ENCODE assay signal across 1 cellular context in the genomic region with DNA sequence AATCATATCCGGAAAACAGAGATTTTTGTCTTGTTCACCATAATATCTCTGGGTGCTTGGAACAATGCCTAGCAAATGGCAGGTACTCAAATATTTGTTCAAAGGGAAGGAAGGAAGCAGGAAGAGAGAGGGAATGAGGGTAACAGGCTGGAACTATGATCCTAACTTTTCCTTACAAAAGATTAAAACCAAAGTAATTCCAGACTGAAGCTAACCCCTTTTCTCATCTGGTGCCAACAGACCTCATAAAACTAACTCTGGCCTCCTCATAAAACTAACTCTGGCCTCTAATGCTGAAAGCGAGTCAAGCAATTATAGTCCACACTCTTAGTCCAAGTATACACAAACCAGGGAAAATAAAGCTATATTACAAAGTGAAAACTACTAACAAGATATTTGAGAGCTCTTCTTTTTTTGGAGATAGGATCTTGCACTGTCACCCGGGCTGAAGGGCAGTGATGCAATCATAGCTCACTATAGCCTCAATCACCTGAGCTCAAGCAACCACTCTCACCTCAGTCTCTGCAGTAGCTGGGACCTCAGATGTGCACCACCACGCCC.
TF ChIP-seq lines count a peak whose summit lies in the region.

No MANE protein-coding gene starts in this region.

TF ChIP-seq in HepG2, 621 proteins besides CTCF, POLR2A, EP300 and RAD21 (continued from another document and continues in another):
- TF ChIP-seq, protein P1, sequence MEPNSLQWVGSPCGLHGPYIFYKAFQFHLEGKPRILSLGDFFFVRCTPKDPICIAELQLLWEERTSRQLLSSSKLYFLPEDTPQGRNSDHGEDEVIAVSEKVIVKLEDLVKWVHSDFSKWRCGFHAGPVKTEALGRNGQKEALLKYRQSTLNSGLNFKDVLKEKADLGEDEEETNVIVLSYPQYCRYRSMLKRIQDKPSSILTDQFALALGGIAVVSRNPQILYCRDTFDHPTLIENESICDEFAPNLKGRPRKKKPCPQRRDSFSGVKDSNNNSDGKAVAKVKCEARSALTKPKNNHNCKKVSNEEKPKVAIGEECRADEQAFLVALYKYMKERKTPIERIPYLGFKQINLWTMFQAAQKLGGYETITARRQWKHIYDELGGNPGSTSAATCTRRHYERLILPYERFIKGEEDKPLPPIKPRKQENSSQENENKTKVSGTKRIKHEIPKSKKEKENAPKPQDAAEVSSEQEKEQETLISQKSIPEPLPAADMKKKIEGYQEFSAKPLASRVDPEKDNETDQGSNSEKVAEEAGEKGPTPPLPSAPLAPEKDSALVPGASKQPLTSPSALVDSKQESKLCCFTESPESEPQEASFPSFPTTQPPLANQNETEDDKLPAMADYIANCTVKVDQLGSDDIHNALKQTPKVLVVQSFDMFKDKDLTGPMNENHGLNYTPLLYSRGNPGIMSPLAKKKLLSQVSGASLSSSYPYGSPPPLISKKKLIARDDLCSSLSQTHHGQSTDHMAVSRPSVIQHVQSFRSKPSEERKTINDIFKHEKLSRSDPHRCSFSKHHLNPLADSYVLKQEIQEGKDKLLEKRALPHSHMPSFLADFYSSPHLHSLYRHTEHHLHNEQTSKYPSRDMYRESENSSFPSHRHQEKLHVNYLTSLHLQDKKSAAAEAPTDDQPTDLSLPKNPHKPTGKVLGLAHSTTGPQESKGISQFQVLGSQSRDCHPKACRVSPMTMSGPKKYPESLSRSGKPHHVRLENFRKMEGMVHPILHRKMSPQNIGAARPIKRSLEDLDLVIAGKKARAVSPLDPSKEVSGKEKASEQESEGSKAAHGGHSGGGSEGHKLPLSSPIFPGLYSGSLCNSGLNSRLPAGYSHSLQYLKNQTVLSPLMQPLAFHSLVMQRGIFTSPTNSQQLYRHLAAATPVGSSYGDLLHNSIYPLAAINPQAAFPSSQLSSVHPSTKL (CRISPR knock-in tag; IDR thresholded peaks at IDR 0.05), result peak; percentile 2; the same call in 1 of the 2 replicates
- TF ChIP-seq ZNF33A (CRISPR knock-in tag; IDR thresholded peaks at IDR 0.05; ENCODE audit: borderline replicate concordance), result no peak
- no peak for TF ChIP-seq RBM39 (IDR thresholded peaks at IDR 0.05; ENCODE audit: low read depth, low read length, poor library complexity, severe bottlenecking)
- no peak for TF ChIP-seq SOX6 (IDR thresholded peaks at IDR 0.05)
- TF ChIP-seq SOX6 (CRISPR knock-in tag; IDR thresholded peaks at IDR 0.05), result peak; percentile 52
- no peak for TF ChIP-seq SETDB1 (CRISPR knock-in tag; IDR thresholded peaks at IDR 0.05; ENCODE audit: borderline replicate concordance)
- TF ChIP-seq, protein P2, sequence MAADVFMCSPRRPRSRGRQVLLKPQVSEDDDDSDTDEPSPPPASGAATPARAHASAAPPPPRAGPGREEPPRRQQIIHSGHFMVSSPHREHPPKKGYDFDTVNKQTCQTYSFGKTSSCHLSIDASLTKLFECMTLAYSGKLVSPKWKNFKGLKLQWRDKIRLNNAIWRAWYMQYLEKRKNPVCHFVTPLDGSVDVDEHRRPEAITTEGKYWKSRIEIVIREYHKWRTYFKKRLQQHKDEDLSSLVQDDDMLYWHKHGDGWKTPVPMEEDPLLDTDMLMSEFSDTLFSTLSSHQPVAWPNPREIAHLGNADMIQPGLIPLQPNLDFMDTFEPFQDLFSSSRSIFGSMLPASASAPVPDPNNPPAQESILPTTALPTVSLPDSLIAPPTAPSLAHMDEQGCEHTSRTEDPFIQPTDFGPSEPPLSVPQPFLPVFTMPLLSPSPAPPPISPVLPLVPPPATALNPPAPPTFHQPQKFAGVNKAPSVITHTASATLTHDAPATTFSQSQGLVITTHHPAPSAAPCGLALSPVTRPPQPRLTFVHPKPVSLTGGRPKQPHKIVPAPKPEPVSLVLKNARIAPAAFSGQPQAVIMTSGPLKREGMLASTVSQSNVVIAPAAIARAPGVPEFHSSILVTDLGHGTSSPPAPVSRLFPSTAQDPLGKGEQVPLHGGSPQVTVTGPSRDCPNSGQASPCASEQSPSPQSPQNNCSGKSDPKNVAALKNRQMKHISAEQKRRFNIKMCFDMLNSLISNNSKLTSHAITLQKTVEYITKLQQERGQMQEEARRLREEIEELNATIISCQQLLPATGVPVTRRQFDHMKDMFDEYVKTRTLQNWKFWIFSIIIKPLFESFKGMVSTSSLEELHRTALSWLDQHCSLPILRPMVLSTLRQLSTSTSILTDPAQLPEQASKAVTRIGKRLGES (CRISPR knock-in tag; IDR thresholded peaks at IDR 0.05; ENCODE audit: borderline replicate concordance), result no peak
- no peak for TF ChIP-seq MTF2 (CRISPR knock-in tag; IDR thresholded peaks at IDR 0.05; ENCODE audit: borderline replicate concordance)
- no peak for TF ChIP-seq ELF4 (CRISPR knock-in tag; IDR thresholded peaks at IDR 0.05; ENCODE audit: borderline replicate concordance)
- no peak for TF ChIP-seq IRX3 (CRISPR knock-in tag; IDR thresholded peaks at IDR 0.05; ENCODE audit: borderline replicate concordance, low read depth)
- peak; percentile 24 for TF ChIP-seq ASH2L (IDR thresholded peaks at IDR 0.05; ENCODE audit: insufficient read length, low read depth, low read length)
- no peak for TF ChIP-seq RBAK (CRISPR knock-in tag; IDR thresholded peaks at IDR 0.05)
- no peak for TF ChIP-seq ZFX (CRISPR knock-in tag; IDR thresholded peaks at IDR 0.05; ENCODE audit: low read depth)
- TF ChIP-seq FOXA1 (IDR thresholded peaks at IDR 0.05), result no peak
- TF ChIP-seq FOXA1 (CRISPR knock-in tag; IDR thresholded peaks at IDR 0.05), result no peak
- no peak for TF ChIP-seq ZNF225 (CRISPR knock-in tag; IDR thresholded peaks at IDR 0.05)
- TF ChIP-seq, protein P3, sequence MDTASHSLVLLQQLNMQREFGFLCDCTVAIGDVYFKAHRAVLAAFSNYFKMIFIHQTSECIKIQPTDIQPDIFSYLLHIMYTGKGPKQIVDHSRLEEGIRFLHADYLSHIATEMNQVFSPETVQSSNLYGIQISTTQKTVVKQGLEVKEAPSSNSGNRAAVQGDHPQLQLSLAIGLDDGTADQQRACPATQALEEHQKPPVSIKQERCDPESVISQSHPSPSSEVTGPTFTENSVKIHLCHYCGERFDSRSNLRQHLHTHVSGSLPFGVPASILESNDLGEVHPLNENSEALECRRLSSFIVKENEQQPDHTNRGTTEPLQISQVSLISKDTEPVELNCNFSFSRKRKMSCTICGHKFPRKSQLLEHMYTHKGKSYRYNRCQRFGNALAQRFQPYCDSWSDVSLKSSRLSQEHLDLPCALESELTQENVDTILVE (CRISPR knock-in tag; IDR thresholded peaks at IDR 0.05), result peak; percentile 51; the same call in 1 of the 2 replicates
- 0 out of 2 replicates have a peak, but pooled peaks have one; percentile 6 for TF ChIP-seq PHF21A (CRISPR knock-in tag; IDR thresholded peaks at IDR 0.05)
- TF ChIP-seq, protein P4, sequence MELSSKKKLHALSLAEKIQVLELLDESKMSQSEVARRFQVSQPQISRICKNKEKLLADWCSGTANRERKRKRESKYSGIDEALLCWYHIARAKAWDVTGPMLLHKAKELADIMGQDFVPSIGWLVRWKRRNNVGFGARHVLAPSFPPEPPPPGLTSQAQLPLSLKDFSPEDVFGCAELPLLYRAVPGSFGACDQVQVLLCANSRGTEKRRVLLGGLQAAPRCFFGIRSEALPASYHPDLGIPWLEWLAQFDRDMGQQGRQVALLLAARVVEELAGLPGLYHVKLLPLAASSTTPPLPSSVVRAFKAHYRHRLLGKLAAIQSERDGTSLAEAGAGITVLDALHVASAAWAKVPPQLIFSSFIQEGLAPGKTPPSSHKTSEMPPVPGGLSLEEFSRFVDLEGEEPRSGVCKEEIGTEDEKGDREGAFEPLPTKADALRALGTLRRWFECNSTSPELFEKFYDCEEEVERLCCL (CRISPR knock-in tag; IDR thresholded peaks at IDR 0.05; ENCODE audit: borderline replicate concordance), result no peak
- TF ChIP-seq ETV5 (CRISPR knock-in tag; IDR thresholded peaks at IDR 0.05; ENCODE audit: borderline replicate concordance), result peak; percentile 54; the same call in 1 of the 2 replicates
- no peak for TF ChIP-seq TBX3 (IDR thresholded peaks at IDR 0.05; ENCODE audit: borderline replicate concordance)
- no peak for TF ChIP-seq MAFF (IDR thresholded peaks at IDR 0.05; ENCODE audit: low read depth, low read length)
- TF ChIP-seq ZSCAN30 (CRISPR knock-in tag; IDR thresholded peaks at IDR 0.05), result no peak
- 0 out of 2 replicates have a peak, but pooled peaks have one; percentile 13 for TF ChIP-seq ATF7 (IDR thresholded peaks at IDR 0.05)
- TF ChIP-seq ATF7 (CRISPR knock-in tag; IDR thresholded peaks at IDR 0.05), result no peak
- TF ChIP-seq HNRNPUL1 (IDR thresholded peaks at IDR 0.05; ENCODE audit: low read depth, low read length), result no peak
- no peak for TF ChIP-seq JARID2 (CRISPR knock-in tag; IDR thresholded peaks at IDR 0.05; ENCODE audit: insufficient replicate concordance)
- TF ChIP-seq, protein P5, sequence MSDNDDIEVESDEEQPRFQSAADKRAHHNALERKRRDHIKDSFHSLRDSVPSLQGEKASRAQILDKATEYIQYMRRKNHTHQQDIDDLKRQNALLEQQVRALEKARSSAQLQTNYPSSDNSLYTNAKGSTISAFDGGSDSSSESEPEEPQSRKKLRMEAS (IDR thresholded peaks at IDR 0.05), result no peak
- TF ChIP-seq ZNF782 (CRISPR knock-in tag; IDR thresholded peaks at IDR 0.05; ENCODE audit: borderline replicate concordance), result no peak
- TF ChIP-seq, protein P6, sequence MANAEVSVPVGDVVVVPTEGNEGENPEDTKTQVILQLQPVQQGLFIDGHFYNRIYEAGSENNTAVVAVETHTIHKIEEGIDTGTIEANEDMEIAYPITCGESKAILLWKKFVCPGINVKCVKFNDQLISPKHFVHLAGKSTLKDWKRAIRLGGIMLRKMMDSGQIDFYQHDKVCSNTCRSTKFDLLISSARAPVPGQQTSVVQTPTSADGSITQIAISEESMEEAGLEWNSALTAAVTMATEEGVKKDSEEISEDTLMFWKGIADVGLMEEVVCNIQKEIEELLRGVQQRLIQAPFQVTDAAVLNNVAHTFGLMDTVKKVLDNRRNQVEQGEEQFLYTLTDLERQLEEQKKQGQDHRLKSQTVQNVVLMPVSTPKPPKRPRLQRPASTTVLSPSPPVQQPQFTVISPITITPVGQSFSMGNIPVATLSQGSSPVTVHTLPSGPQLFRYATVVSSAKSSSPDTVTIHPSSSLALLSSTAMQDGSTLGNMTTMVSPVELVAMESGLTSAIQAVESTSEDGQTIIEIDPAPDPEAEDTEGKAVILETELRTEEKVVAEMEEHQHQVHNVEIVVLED (CRISPR knock-in tag; IDR thresholded peaks at IDR 0.05; ENCODE audit: borderline replicate concordance), result no peak
- TF ChIP-seq SOX13 (IDR thresholded peaks at IDR 0.05), result 0 out of 2 replicates have a peak, but pooled peaks have one; percentile 12
- peak in 1 of 2 experiments; percentile 47; a peak in 2 of 4 replicates for TF ChIP-seq SOX13 (CRISPR knock-in tag; conservative IDR thresholded peaks at IDR 0.05 in 1 of 2, IDR thresholded peaks at IDR 0.05 in 1 of 2)
- no peak for TF ChIP-seq ONECUT2 (CRISPR knock-in tag; IDR thresholded peaks at IDR 0.05)
- no peak for TF ChIP-seq JDP2 (CRISPR knock-in tag; IDR thresholded peaks at IDR 0.05; ENCODE audit: borderline replicate concordance)
- TF ChIP-seq BCL6 (CRISPR knock-in tag; IDR thresholded peaks at IDR 0.05), result no peak
- TF ChIP-seq, protein P7, sequence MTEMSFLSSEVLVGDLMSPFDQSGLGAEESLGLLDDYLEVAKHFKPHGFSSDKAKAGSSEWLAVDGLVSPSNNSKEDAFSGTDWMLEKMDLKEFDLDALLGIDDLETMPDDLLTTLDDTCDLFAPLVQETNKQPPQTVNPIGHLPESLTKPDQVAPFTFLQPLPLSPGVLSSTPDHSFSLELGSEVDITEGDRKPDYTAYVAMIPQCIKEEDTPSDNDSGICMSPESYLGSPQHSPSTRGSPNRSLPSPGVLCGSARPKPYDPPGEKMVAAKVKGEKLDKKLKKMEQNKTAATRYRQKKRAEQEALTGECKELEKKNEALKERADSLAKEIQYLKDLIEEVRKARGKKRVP (CRISPR knock-in tag; IDR thresholded peaks at IDR 0.05), result peak in 1 of 2 experiments; percentile 82; a peak in 2 of 4 replicates
- no peak for TF ChIP-seq KDM1A (CRISPR knock-in tag; IDR thresholded peaks at IDR 0.05)
- TF ChIP-seq SALL2 (CRISPR knock-in tag; IDR thresholded peaks at IDR 0.05), result no peak
- no peak for TF ChIP-seq SMAD9 (CRISPR knock-in tag; IDR thresholded peaks at IDR 0.05)
- no peak for TF ChIP-seq RFXANK (CRISPR knock-in tag; IDR thresholded peaks at IDR 0.05)
- TF ChIP-seq, protein P8, sequence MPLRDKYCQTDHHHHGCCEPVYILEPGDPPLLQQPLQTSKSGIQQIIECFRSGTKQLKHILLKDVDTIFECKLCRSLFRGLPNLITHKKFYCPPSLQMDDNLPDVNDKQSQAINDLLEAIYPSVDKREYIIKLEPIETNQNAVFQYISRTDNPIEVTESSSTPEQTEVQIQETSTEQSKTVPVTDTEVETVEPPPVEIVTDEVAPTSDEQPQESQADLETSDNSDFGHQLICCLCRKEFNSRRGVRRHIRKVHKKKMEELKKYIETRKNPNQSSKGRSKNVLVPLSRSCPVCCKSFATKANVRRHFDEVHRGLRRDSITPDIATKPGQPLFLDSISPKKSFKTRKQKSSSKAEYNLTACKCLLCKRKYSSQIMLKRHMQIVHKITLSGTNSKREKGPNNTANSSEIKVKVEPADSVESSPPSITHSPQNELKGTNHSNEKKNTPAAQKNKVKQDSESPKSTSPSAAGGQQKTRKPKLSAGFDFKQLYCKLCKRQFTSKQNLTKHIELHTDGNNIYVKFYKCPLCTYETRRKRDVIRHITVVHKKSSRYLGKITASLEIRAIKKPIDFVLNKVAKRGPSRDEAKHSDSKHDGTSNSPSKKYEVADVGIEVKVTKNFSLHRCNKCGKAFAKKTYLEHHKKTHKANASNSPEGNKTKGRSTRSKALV (CRISPR knock-in tag; IDR thresholded peaks at IDR 0.05), result no peak
- no peak for TF ChIP-seq ZNF234 (CRISPR knock-in tag; conservative IDR thresholded peaks at IDR 0.05)
- TF ChIP-seq, protein P9, sequence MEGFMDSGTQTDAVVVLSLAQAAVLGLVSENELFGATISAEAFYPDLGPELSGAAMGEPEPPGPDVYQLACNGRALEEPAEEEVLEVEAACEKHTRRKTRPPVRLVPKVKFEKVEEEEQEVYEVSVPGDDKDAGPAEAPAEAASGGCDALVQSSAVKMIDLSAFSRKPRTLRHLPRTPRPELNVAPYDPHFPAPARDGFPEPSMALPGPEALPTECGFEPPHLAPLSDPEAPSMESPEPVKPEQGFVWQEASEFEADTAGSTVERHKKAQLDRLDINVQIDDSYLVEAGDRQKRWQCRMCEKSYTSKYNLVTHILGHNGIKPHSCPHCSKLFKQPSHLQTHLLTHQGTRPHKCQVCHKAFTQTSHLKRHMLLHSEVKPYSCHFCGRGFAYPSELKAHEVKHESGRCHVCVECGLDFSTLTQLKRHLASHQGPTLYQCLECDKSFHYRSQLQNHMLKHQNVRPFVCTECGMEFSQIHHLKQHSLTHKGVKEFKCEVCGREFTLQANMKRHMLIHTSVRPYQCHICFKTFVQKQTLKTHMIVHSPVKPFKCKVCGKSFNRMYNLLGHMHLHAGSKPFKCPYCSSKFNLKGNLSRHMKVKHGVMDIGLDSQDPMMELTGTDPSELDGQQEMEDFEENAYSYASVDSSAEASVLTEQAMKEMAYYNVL (CRISPR knock-in tag; IDR thresholded peaks at IDR 0.05; ENCODE audit: borderline replicate concordance), result peak; percentile 62; the same call in 1 of the 2 replicates
